ENCODE assay signal across 1 cellular context in genomic region chr10:124724279-124725027, GRCh38.
TF ChIP-seq lines count a peak whose summit lies in the region.

No MANE protein-coding gene starts in this region.

TF ChIP-seq in HepG2, 621 proteins besides CTCF, POLR2A, EP300 and RAD21 (continued from another document and continues in another):
- TF ChIP-seq POGK (CRISPR knock-in tag; conservative IDR thresholded peaks at IDR 0.05) = no peak
- no peak for TF ChIP-seq ZNF282 (IDR thresholded peaks at IDR 0.05; ENCODE audit: partially characterized antibody)
- no peak for TF ChIP-seq ZNF430 (CRISPR knock-in tag; IDR thresholded peaks at IDR 0.05)
- no peak for TF ChIP-seq TCF7 (IDR thresholded peaks at IDR 0.05; ENCODE audit: low read depth)
- TF ChIP-seq RBM39 (IDR thresholded peaks at IDR 0.05; ENCODE audit: low read depth, low read length, poor library complexity, severe bottlenecking) = no peak
- no peak for TF ChIP-seq ZNF776 (CRISPR knock-in tag; IDR thresholded peaks at IDR 0.05)
- no peak for TF ChIP-seq ZNF674 (CRISPR knock-in tag; IDR thresholded peaks at IDR 0.05; ENCODE audit: low read depth)
- TF ChIP-seq USF2 (IDR thresholded peaks at IDR 0.05; ENCODE audit: low read depth, low read length) = no peak
- no peak for TF ChIP-seq USF2 (CRISPR knock-in tag; IDR thresholded peaks at IDR 0.05; ENCODE audit: borderline replicate concordance)
- TF ChIP-seq MNT (IDR thresholded peaks at IDR 0.05) = peak; percentile 82
- no peak for TF ChIP-seq ADNP (CRISPR knock-in tag; IDR thresholded peaks at IDR 0.05)
- no peak for TF ChIP-seq CREB3 (CRISPR knock-in tag; IDR thresholded peaks at IDR 0.05)
- no peak for TF ChIP-seq ZNF431 (CRISPR knock-in tag; IDR thresholded peaks at IDR 0.05; ENCODE audit: borderline replicate concordance, low read depth)
- peak; percentile 86 for TF ChIP-seq MLX (CRISPR knock-in tag; IDR thresholded peaks at IDR 0.05)
- no peak for TF ChIP-seq NFRKB (IDR thresholded peaks at IDR 0.05)
- no peak for TF ChIP-seq ZC3H13 (CRISPR knock-in tag; IDR thresholded peaks at IDR 0.05)
- TF ChIP-seq ZNF703 (CRISPR knock-in tag; IDR thresholded peaks at IDR 0.05; ENCODE audit: borderline replicate concordance) = no peak
- peak; percentile 88 for TF ChIP-seq MAX (IDR thresholded peaks at IDR 0.05)
- no peak for TF ChIP-seq FOXO4 (CRISPR knock-in tag; conservative IDR thresholded peaks at IDR 0.05)
- TF ChIP-seq CC2D1A (CRISPR knock-in tag; IDR thresholded peaks at IDR 0.05) = no peak
- TF ChIP-seq MED1 (CRISPR knock-in tag; IDR thresholded peaks at IDR 0.05) = no peak
- no peak for TF ChIP-seq FOXJ3 (CRISPR knock-in tag; IDR thresholded peaks at IDR 0.05; ENCODE audit: borderline replicate concordance)
- no peak for TF ChIP-seq HNRNPK (IDR thresholded peaks at IDR 0.05; ENCODE audit: low read depth, low read length, poor library complexity, severe bottlenecking)
- TF ChIP-seq ZNF749 (CRISPR knock-in tag; IDR thresholded peaks at IDR 0.05; ENCODE audit: borderline replicate concordance) = no peak
- no peak for TF ChIP-seq REXO4 (CRISPR knock-in tag; IDR thresholded peaks at IDR 0.05; ENCODE audit: borderline replicate concordance)
- no peak for TF ChIP-seq ASH2L (IDR thresholded peaks at IDR 0.05; ENCODE audit: insufficient read length, low read depth, low read length)
- no peak for TF ChIP-seq ZNF790 (CRISPR knock-in tag; IDR thresholded peaks at IDR 0.05; ENCODE audit: borderline replicate concordance)
- TF ChIP-seq NFE2L1 (CRISPR knock-in tag; IDR thresholded peaks at IDR 0.05; ENCODE audit: borderline replicate concordance) = no peak
- TF ChIP-seq KMT2B (CRISPR knock-in tag; IDR thresholded peaks at IDR 0.05) = no peak
- TF ChIP-seq YEATS4 (CRISPR knock-in tag; IDR thresholded peaks at IDR 0.05; ENCODE audit: borderline replicate concordance) = no peak
- TF ChIP-seq E2F2 (CRISPR knock-in tag; IDR thresholded peaks at IDR 0.05; ENCODE audit: borderline replicate concordance) = no peak
- no peak for TF ChIP-seq ZFP36L2 (CRISPR knock-in tag; IDR thresholded peaks at IDR 0.05)
- 0 out of 2 replicates have a peak, but pooled peaks have one; percentile 40 for TF ChIP-seq POGZ (CRISPR knock-in tag; IDR thresholded peaks at IDR 0.05)
- no peak for TF ChIP-seq SKIL (CRISPR knock-in tag; IDR thresholded peaks at IDR 0.05; ENCODE audit: borderline replicate concordance)
- no peak for TF ChIP-seq ZNF607 (CRISPR knock-in tag; IDR thresholded peaks at IDR 0.05; ENCODE audit: borderline replicate concordance)
- TF ChIP-seq KDM2A (CRISPR knock-in tag; IDR thresholded peaks at IDR 0.05; ENCODE audit: borderline replicate concordance, low read depth) = peak; percentile 38; the same call in 1 of the 2 replicates
- no peak for TF ChIP-seq ZNF329 (CRISPR knock-in tag; IDR thresholded peaks at IDR 0.05; ENCODE audit: low read depth)
- TF ChIP-seq ZNF687 (CRISPR knock-in tag; IDR thresholded peaks at IDR 0.05) = peak; percentile 76
- TF ChIP-seq RXRA (CRISPR knock-in tag; IDR thresholded peaks at IDR 0.05) = no peak
- TF ChIP-seq FOXK2 (IDR thresholded peaks at IDR 0.05) = no peak
- TF ChIP-seq NCOA1 (CRISPR knock-in tag; IDR thresholded peaks at IDR 0.05) = no peak
- TF ChIP-seq ZNF225 (CRISPR knock-in tag; IDR thresholded peaks at IDR 0.05) = no peak
- TF ChIP-seq ZNF574 (CRISPR knock-in tag; IDR thresholded peaks at IDR 0.05) = no peak
- TF ChIP-seq ZEB1 (IDR thresholded peaks at IDR 0.05; ENCODE audit: insufficient replicate concordance, low read depth) = no peak
- peak; percentile 52; the same call in 1 of the 2 replicates for TF ChIP-seq HNRNPL (IDR thresholded peaks at IDR 0.05; ENCODE audit: low read depth, low read length)
- peak; percentile 83 for TF ChIP-seq SALL1 (CRISPR knock-in tag; IDR thresholded peaks at IDR 0.05)
